In the genomic region with DNA sequence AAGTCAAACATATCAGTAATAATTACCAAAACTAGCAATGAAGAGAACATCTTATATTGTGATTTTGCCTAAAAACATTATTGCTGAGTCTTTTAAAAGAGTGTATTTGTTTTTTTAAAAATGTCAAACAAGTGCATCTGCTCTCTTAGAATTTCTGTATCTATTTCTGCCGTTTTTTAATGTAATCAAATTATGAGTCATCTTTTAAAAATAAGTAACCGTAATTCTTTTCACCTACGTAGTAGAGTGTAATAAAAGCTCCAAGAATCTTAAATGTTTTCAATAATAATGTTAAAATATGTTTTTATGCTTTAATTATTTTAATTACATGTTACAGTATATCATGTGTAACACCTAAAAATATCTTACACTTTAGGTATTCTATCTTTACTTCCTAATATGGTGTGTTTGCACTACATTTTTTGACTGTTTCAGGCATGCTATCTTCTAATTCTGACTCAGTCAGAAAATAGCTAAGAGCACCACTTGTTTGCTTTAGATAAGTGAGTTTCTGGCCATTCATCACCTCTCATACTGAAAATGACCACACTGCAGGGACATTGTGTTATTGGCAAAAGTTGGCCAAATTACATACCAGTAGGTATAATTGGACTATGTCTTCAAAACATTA, we compare ENCODE assay signal across 16 cellular contexts.
A peak's percentile ranks its signal among the peaks of the same experiment; 100 is the strongest.
DNase-seq lines count a peak whose midpoint lies in the region; ATAC-seq, FAIRE-seq and TF ChIP-seq lines count a peak whose summit lies in the region.
"Had no signal": no experiment of that assay in that cellular context is flagged by ENCODE, and none has a peak within 500 bp of the region (broad histone marks: within the 10 kb centered on the region; RNA-seq: fewer than 3 reads in every experiment).

No MANE protein-coding gene starts in this region.

- no peak overlapping the region for H3K4me3 Mint-ChIP-seq in astrocyte (ENCODE audit: unreplicated experiment)
- H3K4me3 Mint-ChIP-seq: neural crest cell had no signal

- TF ChIP-seq POLR2A in heart left ventricle (IDR thresholded peaks at IDR 0.05) = no peak

- no peaks in the 10 kb centered on the region for H3K36me3 Mint-ChIP-seq in astrocyte (ENCODE audit: low read depth, unreplicated experiment)

- no peaks in the 10 kb centered on the region for H3K27me3 Mint-ChIP-seq in astrocyte (ENCODE audit: low read depth, unreplicated experiment)

- no peaks in the 10 kb centered on the region for H3K79me2 ChIP-seq in astrocyte (ENCODE audit: insufficient read depth, low read length)

- DNase-seq in NCI-H1092 treated with DMSO at 0.1 percent for 48 hours (lab: John Stamatoyannopoulos, UW) (peak; percentile 22), NCI-H1092 (lab: John Stamatoyannopoulos, UW) (no peak), astrocyte (ENCODE audit: low read depth) (peak; percentile 88), heart left ventricle (no peak), tibial artery (no peak), T-helper 1 cell (no peak)
- no peak for DNase-seq in activated effector memory CD4-positive, alpha-beta T cell treated with anti-CD3 and anti-CD28 coated beads, Interleukin-2, amount 50 U/mL, for 16 hours
- DNase-seq: amniotic stem cell; erythroblast; kidney; stimulated activated CD4-positive, alpha-beta T cell treated with anti-CD3 and anti-CD28 coated beads, Interleukin-2, amount 100 ng/mL, for 24 hours; stimulated activated naive CD8-positive, alpha-beta T cell treated with anti-CD3 and anti-CD28 coated beads, Interleukin-15, Interleukin-2, amounts not matched to agents 100 U/mL and 50 U/mL, for 24 hours; T-helper 9 cell had no signal

- H3K4me2 ChIP-seq in astrocyte (ENCODE audit: low read length) = peak overlapping the region; percentile 11

- ATAC-seq in heart left ventricle = peak; percentile 74 to 93 (median 80)
- ATAC-seq in HG03039 (IDR thresholded peaks at IDR 0.05; ENCODE audit: unreplicated experiment) = no peak
- ATAC-seq: stimulated activated naive CD8-positive, alpha-beta T cell treated with anti-CD3 and anti-CD28 coated beads, Interleukin-15, Interleukin-2, amounts not matched to agents 100 U/mL and 50 U/mL, for 24 hours had no signal

- no peaks in the 10 kb centered on the region for H3K27me3 ChIP-seq in astrocyte (ENCODE audit: insufficient read depth, low read length)
- H3K27me3 ChIP-seq in heart left ventricle = no peaks in the 10 kb centered on the region
- H3K27me3 ChIP-seq in tibial artery = no peaks in the 10 kb centered on the region

- H3K9ac ChIP-seq in astrocyte (ENCODE audit: low read length) = no peak overlapping the region

- intact Hi-C loops in heart left ventricle (cut with DNase I) (no loop called here), tibial artery (cut with DNase I; ENCODE audit: low total_unique reads) (no loop called here)

- FAIRE-seq in astrocyte (lab: Jason Lieb, UNC) = no peak

- peaks cover 11% of the 10 kb centered on the region for H3K4me1 ChIP-seq in astrocyte (ENCODE audit: insufficient read depth, low read length)
- peaks cover 0 to 27% (median 3%) of the 10 kb centered on the region in 12 donors for H3K4me1 ChIP-seq in heart left ventricle
- peaks cover 0 to 65% (median 22%) of the 10 kb centered on the region in 4 donors for H3K4me1 ChIP-seq in tibial artery

- H4K20me1 ChIP-seq in astrocyte (ENCODE audit: insufficient read depth, low read length) = no peaks in the 10 kb centered on the region

- no peak overlapping the region for H2AFZ ChIP-seq in astrocyte (ENCODE audit: low read depth, low read length)

- H3K36me3 ChIP-seq in astrocyte (ENCODE audit: insufficient read depth, low read length) (no peaks in the 10 kb centered on the region), heart left ventricle (no peaks in the 10 kb centered on the region), tibial artery (no peaks in the 10 kb centered on the region)

- peak overlapping the region; percentile 71 for H3K27ac ChIP-seq in astrocyte (ENCODE audit: low read depth, low read length)
- H3K27ac ChIP-seq in heart left ventricle = peak overlapping the region; percentile 25 to 89 (median 68)
- peak overlapping the region; percentile 45 to 56 for H3K27ac ChIP-seq in tibial artery
- H3K27ac ChIP-seq: 22Rv1 had no signal

- H3K9me3 ChIP-seq in astrocyte (ENCODE audit: insufficient read depth, low read depth, low read length) = no peaks in the 10 kb centered on the region
- no peaks in the 10 kb centered on the region for H3K9me3 ChIP-seq in heart left ventricle
- H3K9me3 ChIP-seq in tibial artery = no peaks in the 10 kb centered on the region

- TF ChIP-seq CTCF in astrocyte (IDR thresholded peaks at IDR 0.05; ENCODE audit: insufficient read depth, low read depth, low read length) = no peak
- no peak for TF ChIP-seq CTCF in heart left ventricle (IDR thresholded peaks at IDR 0.05)
- TF ChIP-seq CTCF in tibial artery (IDR thresholded peaks at IDR 0.05) = no peak

- H3K9me3 Mint-ChIP-seq in astrocyte (ENCODE audit: unreplicated experiment) = no peaks in the 10 kb centered on the region
- H3K9me3 Mint-ChIP-seq: neural crest cell had no signal

- H3K27ac Mint-ChIP-seq in astrocyte (ENCODE audit: unreplicated experiment) = peak overlapping the region; percentile 54

- H3K4me3 ChIP-seq in astrocyte (ENCODE audit: insufficient read depth, low read depth, low read length) (no peak overlapping the region), heart left ventricle (no peak overlapping the region), tibial artery (no peak overlapping the region)

- H3K4me1 Mint-ChIP-seq in astrocyte (ENCODE audit: low read depth, unreplicated experiment) = peaks cover 39% of the 10 kb centered on the region

- WGBS in heart left ventricle, 4 donors = 35 to 46% (median 38%) methylated on average over 3 of the region's 3 CpGs

Comparison
In these comparisons a context has a peak if more than half of its experiments do, and no peak if none do; other contexts are left out.
1. DNase-seq: peak in NCI-H1092 treated with DMSO at 0.1 percent for 48 hours (single experiment) and astrocyte (single experiment); none in NCI-H1092 (single experiment), heart left ventricle (0 of 5), tibial artery (0 of 2), activated effector memory CD4-positive, alpha-beta T cell treated with anti-CD3 and anti-CD28 coated beads, Interleukin-2, amount 50 U/mL, for 16 hours (single experiment) and T-helper 1 cell (0 of 5).
2. Peak in every context shown above with its lines, with median percentiles within 50 percentile points of each other: H3K27ac ChIP-seq.